In the genomic region with DNA sequence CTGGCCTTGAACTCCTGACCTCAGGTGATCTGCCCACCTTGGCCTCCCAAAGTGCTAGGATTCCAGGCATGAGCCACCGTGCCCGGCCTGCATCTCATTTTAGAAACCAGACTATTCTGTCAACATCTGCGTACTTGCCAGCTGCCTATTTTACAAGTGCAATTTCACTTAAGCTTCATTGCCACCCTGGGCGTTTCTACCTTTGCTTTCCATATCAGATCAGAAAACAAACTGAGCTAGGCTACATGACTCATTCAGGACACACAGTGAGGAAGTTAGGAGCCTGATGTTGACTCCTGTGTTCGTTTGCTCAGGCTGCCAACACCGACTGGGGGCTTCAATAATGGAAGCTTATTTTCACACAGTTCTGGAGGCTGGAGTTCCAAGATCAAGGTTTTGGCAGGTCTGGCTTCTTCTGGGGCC, we compare ENCODE assay signal across 1 cellular context.
A peak's percentile ranks its signal among the peaks of the same experiment; 100 is the strongest.
TF ChIP-seq lines count a peak whose summit lies in the region.

No MANE protein-coding gene starts in this region.

TF ChIP-seq in HepG2, 621 proteins besides CTCF, POLR2A, EP300 and RAD21 (continued from another document and continues in another):
- TF ChIP-seq PAXIP1 (CRISPR knock-in tag; conservative IDR thresholded peaks at IDR 0.05): peak; percentile 65
- TF ChIP-seq SALL1 (CRISPR knock-in tag; IDR thresholded peaks at IDR 0.05): 0 out of 2 replicates have a peak, but pooled peaks have one; percentile 14
- TF ChIP-seq ZNF292 (CRISPR knock-in tag; IDR thresholded peaks at IDR 0.05; ENCODE audit: borderline replicate concordance, low read depth): peak; percentile 48; the same call in 1 of the 2 replicates
- TF ChIP-seq ZMYM3 (CRISPR knock-in tag; IDR thresholded peaks at IDR 0.05): 0 out of 2 replicates have a peak, but pooled peaks have one; percentile 20
- TF ChIP-seq, protein P1, sequence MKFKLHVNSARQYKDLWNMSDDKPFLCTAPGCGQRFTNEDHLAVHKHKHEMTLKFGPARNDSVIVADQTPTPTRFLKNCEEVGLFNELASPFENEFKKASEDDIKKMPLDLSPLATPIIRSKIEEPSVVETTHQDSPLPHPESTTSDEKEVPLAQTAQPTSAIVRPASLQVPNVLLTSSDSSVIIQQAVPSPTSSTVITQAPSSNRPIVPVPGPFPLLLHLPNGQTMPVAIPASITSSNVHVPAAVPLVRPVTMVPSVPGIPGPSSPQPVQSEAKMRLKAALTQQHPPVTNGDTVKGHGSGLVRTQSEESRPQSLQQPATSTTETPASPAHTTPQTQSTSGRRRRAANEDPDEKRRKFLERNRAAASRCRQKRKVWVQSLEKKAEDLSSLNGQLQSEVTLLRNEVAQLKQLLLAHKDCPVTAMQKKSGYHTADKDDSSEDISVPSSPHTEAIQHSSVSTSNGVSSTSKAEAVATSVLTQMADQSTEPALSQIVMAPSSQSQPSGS (CRISPR knock-in tag; IDR thresholded peaks at IDR 0.05): no peak
- no peak for TF ChIP-seq HMGXB3 (CRISPR knock-in tag; IDR thresholded peaks at IDR 0.05; ENCODE audit: borderline replicate concordance)
- TF ChIP-seq JUND (CRISPR knock-in tag; IDR thresholded peaks at IDR 0.05): peak; percentile 73
- TF ChIP-seq PHB2 (IDR thresholded peaks at IDR 0.05; ENCODE audit: partially characterized antibody): no peak
- TF ChIP-seq MEF2D (CRISPR knock-in tag; IDR thresholded peaks at IDR 0.05): 0 out of 2 replicates have a peak, but pooled peaks have one; percentile 53
- peak; percentile 64 for TF ChIP-seq NR2F6 (IDR thresholded peaks at IDR 0.05)
- no peak; the same call in 1 of the 2 replicates for TF ChIP-seq NR2F6 (CRISPR knock-in tag; IDR thresholded peaks at IDR 0.05)
- no peak for TF ChIP-seq ZNF24 (IDR thresholded peaks at IDR 0.05)
- no peak for TF ChIP-seq MAZ (IDR thresholded peaks at IDR 0.05; ENCODE audit: borderline replicate concordance, low read depth, low read length)
- TF ChIP-seq MAZ (CRISPR knock-in tag; IDR thresholded peaks at IDR 0.05; ENCODE audit: low read depth): no peak
- TF ChIP-seq TCF7 (IDR thresholded peaks at IDR 0.05; ENCODE audit: low read depth): 0 out of 2 replicates have a peak, but pooled peaks have one; percentile 19
- TF ChIP-seq FOXA1 (IDR thresholded peaks at IDR 0.05): no peak
- TF ChIP-seq FOXA1 (CRISPR knock-in tag; IDR thresholded peaks at IDR 0.05): peak; percentile 37; the same call in 1 of the 2 replicates
- peak; percentile 68 for TF ChIP-seq ZNF331 (CRISPR knock-in tag; IDR thresholded peaks at IDR 0.05)
- TF ChIP-seq GATA4 (IDR thresholded peaks at IDR 0.05; ENCODE audit: borderline replicate concordance, low read depth): 0 out of 2 replicates have a peak, but pooled peaks have one; percentile 16
- TF ChIP-seq ZNF274 (CRISPR knock-in tag; IDR thresholded peaks at IDR 0.05): no peak
- TF ChIP-seq HMG20A (CRISPR knock-in tag; IDR thresholded peaks at IDR 0.05; ENCODE audit: borderline replicate concordance): peak; percentile 18; the same call in 1 of the 2 replicates
- no peak for TF ChIP-seq NCOA2 (CRISPR knock-in tag; IDR thresholded peaks at IDR 0.05)
- no peak for TF ChIP-seq ZNF460 (CRISPR knock-in tag; IDR thresholded peaks at IDR 0.05; ENCODE audit: borderline replicate concordance)
- TF ChIP-seq KAT7 (CRISPR knock-in tag; IDR thresholded peaks at IDR 0.05; ENCODE audit: borderline replicate concordance): peak; percentile 56; the same call in 1 of the 2 replicates
- peak; percentile 55; the same call in 1 of the 2 replicates for TF ChIP-seq HIC2 (CRISPR knock-in tag; IDR thresholded peaks at IDR 0.05; ENCODE audit: low read depth)
- TF ChIP-seq LCORL (IDR thresholded peaks at IDR 0.05): no peak
- 0 out of 2 replicates have a peak, but pooled peaks have one; percentile 23 for TF ChIP-seq LCORL (CRISPR knock-in tag; IDR thresholded peaks at IDR 0.05)
- no peak for TF ChIP-seq HOXA7 (CRISPR knock-in tag; IDR thresholded peaks at IDR 0.05)
- TF ChIP-seq FOSL2 (CRISPR knock-in tag; IDR thresholded peaks at IDR 0.05): peak; percentile 92
- TF ChIP-seq, protein P2, sequence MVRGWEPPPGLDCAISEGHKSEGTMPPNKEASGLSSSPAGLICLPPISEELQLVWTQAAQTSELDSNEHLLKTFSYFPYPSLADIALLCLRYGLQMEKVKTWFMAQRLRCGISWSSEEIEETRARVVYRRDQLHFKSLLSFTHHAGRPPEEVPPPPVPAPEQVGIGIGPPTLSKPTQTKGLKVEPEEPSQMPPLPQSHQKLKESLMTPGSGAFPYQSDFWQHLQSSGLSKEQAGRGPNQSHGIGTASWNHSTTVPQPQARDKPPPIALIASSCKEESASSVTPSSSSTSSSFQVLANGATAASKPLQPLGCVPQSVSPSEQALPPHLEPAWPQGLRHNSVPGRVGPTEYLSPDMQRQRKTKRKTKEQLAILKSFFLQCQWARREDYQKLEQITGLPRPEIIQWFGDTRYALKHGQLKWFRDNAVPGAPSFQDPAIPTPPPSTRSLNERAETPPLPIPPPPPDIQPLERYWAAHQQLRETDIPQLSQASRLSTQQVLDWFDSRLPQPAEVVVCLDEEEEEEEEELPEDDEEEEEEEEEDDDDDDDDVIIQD (CRISPR knock-in tag; IDR thresholded peaks at IDR 0.05; ENCODE audit: low read depth): 0 out of 2 replicates have a peak, but pooled peaks have one; percentile 28
- TF ChIP-seq FOSL1 (CRISPR knock-in tag; IDR thresholded peaks at IDR 0.05; ENCODE audit: borderline replicate concordance): peak; percentile 73; the same call in 1 of the 2 replicates
- 0 out of 2 replicates have a peak, but pooled peaks have one; percentile 37 for TF ChIP-seq ZKSCAN1 (IDR thresholded peaks at IDR 0.05; ENCODE audit: low read length)
- TF ChIP-seq SAP130 (CRISPR knock-in tag; IDR thresholded peaks at IDR 0.05; ENCODE audit: low read depth): peak; percentile 59
- peak; percentile 60; the same call in 1 of the 2 replicates for TF ChIP-seq FOXA3 (CRISPR knock-in tag; IDR thresholded peaks at IDR 0.05)
- peak; percentile 21; the same call in 1 of the 2 replicates for TF ChIP-seq ETV5 (CRISPR knock-in tag; IDR thresholded peaks at IDR 0.05; ENCODE audit: borderline replicate concordance)
- TF ChIP-seq, protein P3, sequence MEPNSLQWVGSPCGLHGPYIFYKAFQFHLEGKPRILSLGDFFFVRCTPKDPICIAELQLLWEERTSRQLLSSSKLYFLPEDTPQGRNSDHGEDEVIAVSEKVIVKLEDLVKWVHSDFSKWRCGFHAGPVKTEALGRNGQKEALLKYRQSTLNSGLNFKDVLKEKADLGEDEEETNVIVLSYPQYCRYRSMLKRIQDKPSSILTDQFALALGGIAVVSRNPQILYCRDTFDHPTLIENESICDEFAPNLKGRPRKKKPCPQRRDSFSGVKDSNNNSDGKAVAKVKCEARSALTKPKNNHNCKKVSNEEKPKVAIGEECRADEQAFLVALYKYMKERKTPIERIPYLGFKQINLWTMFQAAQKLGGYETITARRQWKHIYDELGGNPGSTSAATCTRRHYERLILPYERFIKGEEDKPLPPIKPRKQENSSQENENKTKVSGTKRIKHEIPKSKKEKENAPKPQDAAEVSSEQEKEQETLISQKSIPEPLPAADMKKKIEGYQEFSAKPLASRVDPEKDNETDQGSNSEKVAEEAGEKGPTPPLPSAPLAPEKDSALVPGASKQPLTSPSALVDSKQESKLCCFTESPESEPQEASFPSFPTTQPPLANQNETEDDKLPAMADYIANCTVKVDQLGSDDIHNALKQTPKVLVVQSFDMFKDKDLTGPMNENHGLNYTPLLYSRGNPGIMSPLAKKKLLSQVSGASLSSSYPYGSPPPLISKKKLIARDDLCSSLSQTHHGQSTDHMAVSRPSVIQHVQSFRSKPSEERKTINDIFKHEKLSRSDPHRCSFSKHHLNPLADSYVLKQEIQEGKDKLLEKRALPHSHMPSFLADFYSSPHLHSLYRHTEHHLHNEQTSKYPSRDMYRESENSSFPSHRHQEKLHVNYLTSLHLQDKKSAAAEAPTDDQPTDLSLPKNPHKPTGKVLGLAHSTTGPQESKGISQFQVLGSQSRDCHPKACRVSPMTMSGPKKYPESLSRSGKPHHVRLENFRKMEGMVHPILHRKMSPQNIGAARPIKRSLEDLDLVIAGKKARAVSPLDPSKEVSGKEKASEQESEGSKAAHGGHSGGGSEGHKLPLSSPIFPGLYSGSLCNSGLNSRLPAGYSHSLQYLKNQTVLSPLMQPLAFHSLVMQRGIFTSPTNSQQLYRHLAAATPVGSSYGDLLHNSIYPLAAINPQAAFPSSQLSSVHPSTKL (CRISPR knock-in tag; IDR thresholded peaks at IDR 0.05): peak; percentile 67
- peak; percentile 27; the same call in 1 of the 2 replicates for TF ChIP-seq ZNF607 (CRISPR knock-in tag; IDR thresholded peaks at IDR 0.05; ENCODE audit: borderline replicate concordance)
- TF ChIP-seq SMAD3 (CRISPR knock-in tag; IDR thresholded peaks at IDR 0.05): no peak
- TF ChIP-seq RARA (CRISPR knock-in tag; IDR thresholded peaks at IDR 0.05): peak; percentile 77
- TF ChIP-seq ZNF335 (CRISPR knock-in tag; IDR thresholded peaks at IDR 0.05): 0 out of 2 replicates have a peak, but pooled peaks have one; percentile 26
- TF ChIP-seq HNF4A (CRISPR knock-in tag; IDR thresholded peaks at IDR 0.05): peak; percentile 30; the same call in 1 of the 2 replicates
- no peak for TF ChIP-seq SOX6 (IDR thresholded peaks at IDR 0.05)
- no peak for TF ChIP-seq SOX6 (CRISPR knock-in tag; IDR thresholded peaks at IDR 0.05)
- peak; percentile 29 for TF ChIP-seq GATAD2A (CRISPR knock-in tag; IDR thresholded peaks at IDR 0.05)
- no peak for TF ChIP-seq PHF20 (CRISPR knock-in tag; IDR thresholded peaks at IDR 0.05)
